ENCODE assay signal across 36 cellular contexts in the genomic region with DNA sequence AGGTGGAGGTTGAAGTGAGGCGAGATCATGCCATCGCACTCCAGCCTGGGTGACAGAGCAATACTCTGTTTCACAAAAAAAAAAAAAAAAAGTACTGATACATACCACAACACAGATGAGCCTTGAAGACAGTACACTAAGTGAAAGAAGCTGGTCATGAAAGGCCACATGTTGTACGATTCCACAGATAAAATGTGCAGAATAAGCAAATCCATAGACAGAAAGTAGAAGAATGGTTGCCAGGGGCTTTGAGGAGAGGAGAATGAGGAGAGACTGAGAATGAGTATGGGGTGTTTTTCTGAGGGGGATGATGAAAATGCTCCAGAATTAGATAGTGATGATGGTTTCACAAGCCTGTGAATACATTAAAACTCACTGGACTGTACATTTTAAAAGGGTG.
"Had no signal": no experiment of that assay in that cellular context is flagged by ENCODE, and none has a peak within 500 bp of the region (broad histone marks: within the 10 kb centered on the region; RNA-seq: fewer than 3 reads in every experiment).

No MANE protein-coding gene starts in this region.

- H3K27me3 ChIP-seq: MG63 had no signal

- H3K4me3 ChIP-seq: MG63 had no signal

- H3K9me3 ChIP-seq: MG63 had no signal

- DNase-seq: Karpas-422, Kasumi-1, MG63, MM.1S, MV-4-11, NCI-H1048, NCI-H1092, NCI-H1092 treated with DMSO at 0.1 percent for 48 hours, NCI-H1105, NCI-H1105 treated with DMSO at 0.1 percent for 48 hours, NCI-H1417, NCI-H1417 treated with DMSO at 0.1 percent for 48 hours, NCI-H1436, NCI-H1436 treated with DMSO at 0.1 percent for 48 hours, NCI-H146, NCI-H1694, NCI-H1694 treated with DMSO at 0.1 percent for 48 hours, NCI-H187, NCI-H187 treated with DMSO at 0.1 percent for 48 hours, NCI-H1930, NCI-H2029, NCI-H2029 treated with DMSO at 0.1 percent for 48 hours, NCI-H2081, NCI-H2081 treated with DMSO at 0.1 percent for 48 hours, NCI-H2107, NCI-H2171, NCI-H2171 treated with DMSO at 0.1 percent for 48 hours, NCI-H2227 treated with DMSO at 0.1 percent for 48 hours, NCI-H226, NCI-H345, NCI-H446, NCI-H446 treated with DMSO at 0.1 percent for 48 hours, NCI-H510A, NCI-H510A treated with DMSO at 0.1 percent for 48 hours, NCI-H524, NCI-H524 treated with DMSO at 0.1 percent for 48 hours had no signal

- H3K36me3 ChIP-seq: MG63 had no signal
